ENCODE assay signal across 17 cellular contexts in genomic region chr20:4585104-4585753, GRCh38.
A peak's percentile ranks its signal among the peaks of the same experiment; 100 is the strongest.
DNase-seq lines count a peak whose midpoint lies in the region; ATAC-seq and TF ChIP-seq lines count a peak whose summit lies in the region.
"Had no signal": no experiment of that assay in that cellular context is flagged by ENCODE, and none has a peak within 500 bp of the region (broad histone marks: within the 10 kb centered on the region; RNA-seq: fewer than 3 reads in every experiment).

No MANE protein-coding gene starts in this region.

- no peak overlapping the region for H3K9ac ChIP-seq in fibroblast of lung (ENCODE audit: insufficient read depth, low read length)
- H3K9ac ChIP-seq: parathyroid adenoma had no signal

- H3K36me3 ChIP-seq in fibroblast of lung (ENCODE audit: control insufficient read depth, insufficient read depth, low read length): no peaks in the 10 kb centered on the region

- peak; percentile 23 to 42 for DNase-seq in stimulated activated naive CD8-positive, alpha-beta T cell treated with anti-CD3 and anti-CD28 coated beads, Interleukin-15, amount 100 ng/mL, for 72 hours
- no peak for DNase-seq in stimulated activated naive CD8-positive, alpha-beta T cell treated with anti-CD3 and anti-CD28 coated beads, Interleukin-15, Interleukin-2, amounts not matched to agents 100 U/mL and 50 U/mL, for 24 hours
- DNase-seq in activated naive CD8-positive, alpha-beta T cell treated with anti-CD3 and anti-CD28 coated beads for 36 hours: no peak
- DNase-seq in fibroblast of lung (ENCODE audit: low read depth in 2 of 2) (peak in 1 of 2 donors; percentile 94), mucosa of gallbladder (ENCODE audit: low spot score) (no peak)
- no peak for DNase-seq in stimulated activated CD4-positive, alpha-beta T cell treated with anti-CD3 and anti-CD28 coated beads, Interleukin-4, amount 100 ng/mL, for 24 hours
- DNase-seq: activated CD8-positive, alpha-beta memory T cell treated with anti-CD3 and anti-CD28 coated beads for 24 hours; activated naive CD4-positive, alpha-beta T cell treated with anti-CD3 and anti-CD28 coated beads, Interleukin-2, amount 50 U/mL, for 16 hours; AML-193; DMS53; KBM-7; NCI-H187; SIG-M5; trophoblast cell had no signal

- no peak overlapping the region for H2AFZ ChIP-seq in fibroblast of lung (ENCODE audit: low read length)
- H2AFZ ChIP-seq: parathyroid adenoma had no signal

- H3K4me1 ChIP-seq in fibroblast of lung (ENCODE audit: control insufficient read depth, extremely low read depth, insufficient read depth, low read length): peaks cover 4% of the 10 kb centered on the region
- H3K4me1 ChIP-seq: parathyroid adenoma had no signal

- H3K36me3 Mint-ChIP-seq in activated naive CD8-positive, alpha-beta T cell treated with anti-CD3 and anti-CD28 coated beads for 36 hours: no peaks in the 10 kb centered on the region

- no peaks in the 10 kb centered on the region for H3K9me3 Mint-ChIP-seq in stimulated activated naive CD8-positive, alpha-beta T cell treated with anti-CD3 and anti-CD28 coated beads, Interleukin-15, amount 100 ng/mL, for 72 hours
- no peaks in the 10 kb centered on the region for H3K9me3 Mint-ChIP-seq in activated naive CD8-positive, alpha-beta T cell treated with anti-CD3 and anti-CD28 coated beads for 36 hours

- no peak for TF ChIP-seq CTCF in fibroblast of lung (conservative IDR thresholded peaks at IDR 0.05 in 1 of 2, IDR thresholded peaks at IDR 0.05 in 1 of 2; ENCODE audit: low read depth in 1 of 2, low read length in 2 of 2)

- ATAC-seq in stimulated activated naive CD8-positive, alpha-beta T cell treated with anti-CD3 and anti-CD28 coated beads, Interleukin-15, amount 100 ng/mL, for 72 hours: peak; percentile 91
- ATAC-seq in stimulated activated naive CD8-positive, alpha-beta T cell treated with anti-CD3 and anti-CD28 coated beads, Interleukin-15, Interleukin-2, amounts not matched to agents 100 U/mL and 50 U/mL, for 24 hours: no peak
- ATAC-seq in HG02588 (IDR thresholded peaks at IDR 0.05; ENCODE audit: unreplicated experiment) (no peak), GM19328 (IDR thresholded peaks at IDR 0.05; ENCODE audit: unreplicated experiment) (no peak)

- H3K27ac ChIP-seq in fibroblast of lung (ENCODE audit: insufficient read depth, low read length): peak overlapping the region; percentile 53
- H3K27ac ChIP-seq: parathyroid adenoma had no signal

- H3K4me2 ChIP-seq in fibroblast of lung (ENCODE audit: extremely low read depth, insufficient read depth, low read length): no peak overlapping the region

- H3K79me2 ChIP-seq in fibroblast of lung (ENCODE audit: control insufficient read depth, insufficient read depth, low read length): no peaks in the 10 kb centered on the region
- H3K79me2 ChIP-seq: parathyroid adenoma had no signal

- peak overlapping the region; percentile 83 to 84 for H3K27ac Mint-ChIP-seq in stimulated activated naive CD8-positive, alpha-beta T cell treated with anti-CD3 and anti-CD28 coated beads, Interleukin-15, amount 100 ng/mL, for 72 hours
- H3K27ac Mint-ChIP-seq in activated naive CD8-positive, alpha-beta T cell treated with anti-CD3 and anti-CD28 coated beads for 36 hours: peak overlapping the region; percentile 14

- no peaks in the 10 kb centered on the region for H3K9me3 ChIP-seq in fibroblast of lung (ENCODE audit: control insufficient read depth, insufficient read depth, low read depth, low read length)

- no peak overlapping the region for H3K4me3 ChIP-seq in fibroblast of lung (replicated peaks in 1 of 4; ENCODE audit: control extremely low read depth in 1 of 4, insufficient read depth in 1 of 4, low read depth in 3 of 4, low read length in 4 of 4)

- H3K27me3 ChIP-seq in fibroblast of lung (ENCODE audit: control insufficient read depth, insufficient read depth, low read length): no peaks in the 10 kb centered on the region

- H3K4me3 Mint-ChIP-seq in stimulated activated naive CD8-positive, alpha-beta T cell treated with anti-CD3 and anti-CD28 coated beads, Interleukin-15, amount 100 ng/mL, for 72 hours: no peak overlapping the region
- H3K4me3 Mint-ChIP-seq in activated naive CD8-positive, alpha-beta T cell treated with anti-CD3 and anti-CD28 coated beads for 36 hours: no peak overlapping the region

- no peaks in the 10 kb centered on the region for H4K20me1 ChIP-seq in fibroblast of lung (ENCODE audit: control insufficient read depth, extremely low read depth, insufficient read depth, low read length)

- no peaks in the 10 kb centered on the region for H3K4me1 Mint-ChIP-seq in stimulated activated naive CD8-positive, alpha-beta T cell treated with anti-CD3 and anti-CD28 coated beads, Interleukin-15, amount 100 ng/mL, for 72 hours
- peaks cover 5% of the 10 kb centered on the region for H3K4me1 Mint-ChIP-seq in activated naive CD8-positive, alpha-beta T cell treated with anti-CD3 and anti-CD28 coated beads for 36 hours

- H3K27me3 Mint-ChIP-seq in stimulated activated naive CD8-positive, alpha-beta T cell treated with anti-CD3 and anti-CD28 coated beads, Interleukin-15, amount 100 ng/mL, for 72 hours: peaks cover 29% of the 10 kb centered on the region
- H3K27me3 Mint-ChIP-seq in activated naive CD8-positive, alpha-beta T cell treated with anti-CD3 and anti-CD28 coated beads for 36 hours: peaks cover 17% of the 10 kb centered on the region

Comparison
In these comparisons a context has a peak if more than half of its experiments do, and no peak if none do; other contexts are left out.
1. DNase-seq: peak in stimulated activated naive CD8-positive, alpha-beta T cell treated with anti-CD3 and anti-CD28 coated beads, Interleukin-15, amount 100 ng/mL, for 72 hours (2 of 2); none in stimulated activated naive CD8-positive, alpha-beta T cell treated with anti-CD3 and anti-CD28 coated beads, Interleukin-15, Interleukin-2, amounts not matched to agents 100 U/mL and 50 U/mL, for 24 hours (single experiment), activated naive CD8-positive, alpha-beta T cell treated with anti-CD3 and anti-CD28 coated beads for 36 hours (single experiment), mucosa of gallbladder (single experiment) and stimulated activated CD4-positive, alpha-beta T cell treated with anti-CD3 and anti-CD28 coated beads, Interleukin-4, amount 100 ng/mL, for 24 hours (single experiment).